Comparison of ENCODE assay signal across 3 cellular contexts in the genomic region with DNA sequence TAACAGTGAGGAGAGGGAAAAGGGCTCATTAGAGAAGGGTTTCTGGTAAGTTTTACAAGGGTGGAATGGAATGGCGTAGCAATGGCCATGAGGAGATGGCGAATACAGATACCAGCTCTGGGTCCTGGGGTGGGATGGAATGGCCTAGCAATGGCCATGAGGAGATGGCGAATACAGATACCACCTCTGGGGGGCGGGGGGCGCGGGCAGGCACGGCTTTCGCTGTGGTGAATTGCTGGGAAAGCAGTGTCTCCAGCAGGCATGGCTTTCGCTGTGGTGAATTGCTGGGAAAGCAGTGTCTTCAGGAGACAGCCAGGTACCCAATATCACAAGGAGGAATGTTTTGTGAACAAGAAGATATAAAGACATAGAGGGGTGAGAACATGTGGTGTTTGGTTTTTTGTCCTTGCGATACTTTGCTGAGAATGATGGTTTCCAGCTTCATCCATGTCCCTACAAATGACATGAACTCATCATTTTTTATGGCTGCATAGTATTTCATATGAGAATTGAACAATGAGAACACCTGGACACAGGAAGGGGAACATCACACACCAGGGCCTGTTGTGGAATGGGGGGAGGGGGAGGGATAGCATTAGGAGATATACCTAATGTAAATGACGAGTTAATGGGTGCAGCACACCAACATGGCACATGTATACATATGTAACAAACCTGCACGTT. TPM values are rescaled to one million over a fixed set of nuclear protein-coding genes. Genes with fewer than 3 reads are reported as not detected.
"Had no signal": no experiment of that assay in that cellular context is flagged by ENCODE, and none has a peak within 500 bp of the region (broad histone marks: within the 10 kb centered on the region; RNA-seq: fewer than 3 reads in every experiment).

No MANE protein-coding gene starts in this region.

RNA-seq across cellular contexts. Expression of gene CC2D2B, which starts 1.7 kb away (rescaled TPM):
- total RNA-seq: kidney epithelial cell, lung microvascular endothelial cell, SJCRH30 had no signal
